Comparison of ENCODE assay signal across 8 cellular contexts in genomic region chr3:185362850-185363661, GRCh38. TPM values are rescaled to one million over a fixed set of nuclear protein-coding genes. Genes with fewer than 3 reads are reported as not detected.
DNase-seq lines count a peak whose midpoint lies in the region; ATAC-seq, FAIRE-seq and TF ChIP-seq lines count a peak whose summit lies in the region.

Gene MAP3K13, plus strand, starts transcription at chr3:185363136. Its CDS starts 65,446 bp downstream, at chr3:185428582.

- no peak within 1 kb of the TSS for H3K27ac ChIP-seq in GM23338 (ENCODE audit: low read depth)
- H3K27ac ChIP-seq in brain microvascular endothelial cell = no peak within 1 kb of the TSS
- H3K27ac ChIP-seq in hepatocyte = peak within 1 kb of the TSS; percentile 79

- H3K36me3 ChIP-seq in GM06990 (ENCODE audit: control insufficient read depth, insufficient read depth, low read length) = no peaks in the 10 kb centered on the region
- H3K36me3 ChIP-seq in GM23338 (ENCODE audit: insufficient read depth) = no peaks in the 10 kb centered on the region
- no peaks in the 10 kb centered on the region for H3K36me3 ChIP-seq in brain microvascular endothelial cell (replicated peaks)
- no peaks in the 10 kb centered on the region for H3K36me3 ChIP-seq in hepatocyte (replicated peaks; ENCODE audit: insufficient read depth, low read depth)

- WGBS in hepatocyte (ENCODE audit: low lambda C conversion rate, missing lambda C conversion rate) = 7% methylated on average over 17 of the region's 17 CpGs

- no peaks in the 10 kb centered on the region for H4K20me1 ChIP-seq in GM23338 (replicated peaks; ENCODE audit: insufficient read depth)
- H4K20me1 ChIP-seq in hepatocyte (ENCODE audit: insufficient read depth, poor library complexity, severe bottlenecking) = no peaks in the 10 kb centered on the region

- H3K4me3 ChIP-seq in GM06990 (replicated peaks; ENCODE audit: low read depth, low read length) = peak within 1 kb of the TSS; percentile 61
- peak within 1 kb of the TSS; percentile 68 for H3K4me3 ChIP-seq in GM23338
- H3K4me3 ChIP-seq in brain microvascular endothelial cell (ENCODE audit: low read depth, low read length) = peak within 1 kb of the TSS; percentile 61
- H3K4me3 ChIP-seq in hepatocyte = peak within 1 kb of the TSS; percentile 61

- peak; percentile 86 for FAIRE-seq in RCC 7860 (lab: Jason Lieb, UNC)

- peak within 1 kb of the TSS; percentile 91 for H3K4me2 ChIP-seq in GM23338
- peak within 1 kb of the TSS; percentile 79 for H3K4me2 ChIP-seq in hepatocyte

- H3K4me1 ChIP-seq in GM23338 (ENCODE audit: insufficient read depth) (peaks cover 3% of the 10 kb centered on the region; the same call in 1 of the 2 replicates), hepatocyte (ENCODE audit: insufficient read depth) (no peaks in the 10 kb centered on the region)

- DNase-seq in GM06990 (ENCODE audit: extremely low read depth, insufficient read length) (peak; percentile 52), GM23338 (ENCODE audit: low spot score) (peak; percentile 94), KG1 (lab: John Stamatoyannopoulos, UW) (peak; percentile 56), RCC 7860 (ENCODE audit: low spot score) (peak; percentile 82), brain microvascular endothelial cell (peak; percentile 97), hepatocyte (ENCODE audit: low spot score) (peak; percentile 94), posterior vena cava (ENCODE audit: low spot score) (peak; percentile 89)
- no peak for DNase-seq in activated CD4-positive, CD25-positive, alpha-beta regulatory T cell (lab: John Stamatoyannopoulos, UW)

- H3K27me3 Mint-ChIP-seq in GM23338 (ENCODE audit: insufficient read depth, low read depth, poor library complexity) = peaks cover 4% of the 10 kb centered on the region

- H3K36me3 Mint-ChIP-seq in GM23338 (ENCODE audit: low read depth) = no peaks in the 10 kb centered on the region

- H2AFZ ChIP-seq in GM23338 = peak within 1 kb of the TSS; percentile 90
- H2AFZ ChIP-seq in hepatocyte = peak within 1 kb of the TSS; percentile 84

- TF ChIP-seq CTCF in GM06990 (IDR thresholded peaks at IDR 0.05; ENCODE audit: insufficient read depth, low read length, poor library complexity, severe bottlenecking) (no peak), GM23338 (conservative IDR thresholded peaks at IDR 0.05; ENCODE audit: low read depth in 2 of 2) (no peak), brain microvascular endothelial cell (IDR thresholded peaks at IDR 0.05; ENCODE audit: low read depth, low read length, missing control alignments) (no peak), hepatocyte (IDR thresholded peaks at IDR 0.05; ENCODE audit: poor library complexity) (no peak)

- peak; percentile 99 for ATAC-seq in GM23338

- H3K4me3 Mint-ChIP-seq in GM23338 = peak within 1 kb of the TSS; percentile 89

- intact Hi-C loops in posterior vena cava (cut with DNase I) = no loop called here

- no peaks in the 10 kb centered on the region for H3F3A ChIP-seq in GM23338 (replicated peaks; ENCODE audit: low read depth)

- H3K27ac Mint-ChIP-seq in GM23338 = no peak within 1 kb of the TSS

- H3K4me1 Mint-ChIP-seq in GM23338 = peaks cover 5% of the 10 kb centered on the region; the same call in 2 of the 3 replicates

- H3K9me2 ChIP-seq in GM23338 (ENCODE audit: insufficient read depth) (no peaks in the 10 kb centered on the region), hepatocyte (replicated peaks; ENCODE audit: insufficient read depth) (no peaks in the 10 kb centered on the region)

- H3K9me3 Mint-ChIP-seq in GM23338 = no peaks in the 10 kb centered on the region

- no peaks in the 10 kb centered on the region for H3K9me3 ChIP-seq in hepatocyte (ENCODE audit: low read depth)

- in situ Hi-C loops in brain microvascular endothelial cell (cut with HindIII; ENCODE audit: low pct_ligation_motif_present, low sequenced_read_pairs) = no loop called here

- H3K79me2 ChIP-seq in GM23338 (replicated peaks; ENCODE audit: insufficient read depth) (no peaks in the 10 kb centered on the region), hepatocyte (peaks cover 33% of the 10 kb centered on the region)

- H3K27me3 ChIP-seq in GM06990 (replicated peaks; ENCODE audit: control insufficient read depth, insufficient read depth, low read length) (no peaks in the 10 kb centered on the region), GM23338 (ENCODE audit: insufficient read depth) (peaks cover 19% of the 10 kb centered on the region), brain microvascular endothelial cell (replicated peaks) (peaks cover 9% of the 10 kb centered on the region), hepatocyte (no peaks in the 10 kb centered on the region)

TF ChIP-seq in GM23338, 12 proteins besides CTCF, POLR2A, EP300 and RAD21:
- TF ChIP-seq CREB1 (CRISPR knock-in tag; IDR thresholded peaks at IDR 0.05; ENCODE audit: low read depth) = peak; percentile 90
- no peak for TF ChIP-seq STAT1 (IDR thresholded peaks at IDR 0.05; ENCODE audit: unreplicated experiment)

RNA-seq across cellular contexts. Expression of gene MAP3K13, which starts in this region (rescaled TPM):
- 10.7 and 18.9 TPM in 2 replicates for total RNA-seq in GM23338 (2014; rRNA removed; shearing (Covaris generic))
- polyA plus RNA-seq in GM23338 (2016; fragmentation: Nextera tagmentation; extraction: Ambion mirVana) (128 and 129 TPM in 2 replicates), hepatocyte (58.8 and 65.3 TPM in 2 replicates)
- total RNA-seq in hepatocyte (35.4 and 43.8 TPM in 2 replicates), posterior vena cava (10 to 100 TPM; 20.7 to 24.7 TPM)

Comparison
In these comparisons a context has a peak if more than half of its experiments do, and no peak if none do; other contexts are left out.
1. DNase-seq: peak in GM06990 (single experiment), GM23338 (single experiment), KG1 (single experiment), RCC 7860 (single experiment), brain microvascular endothelial cell (single experiment), hepatocyte (single experiment) and posterior vena cava (single experiment); none in activated CD4-positive, CD25-positive, alpha-beta regulatory T cell (0 of 4).
2. Peak in every context shown above with its lines, with median percentiles within 50 percentile points of each other: H3K4me3 ChIP-seq.